ENCODE assay signal across 20 cellular contexts in the genomic region with DNA sequence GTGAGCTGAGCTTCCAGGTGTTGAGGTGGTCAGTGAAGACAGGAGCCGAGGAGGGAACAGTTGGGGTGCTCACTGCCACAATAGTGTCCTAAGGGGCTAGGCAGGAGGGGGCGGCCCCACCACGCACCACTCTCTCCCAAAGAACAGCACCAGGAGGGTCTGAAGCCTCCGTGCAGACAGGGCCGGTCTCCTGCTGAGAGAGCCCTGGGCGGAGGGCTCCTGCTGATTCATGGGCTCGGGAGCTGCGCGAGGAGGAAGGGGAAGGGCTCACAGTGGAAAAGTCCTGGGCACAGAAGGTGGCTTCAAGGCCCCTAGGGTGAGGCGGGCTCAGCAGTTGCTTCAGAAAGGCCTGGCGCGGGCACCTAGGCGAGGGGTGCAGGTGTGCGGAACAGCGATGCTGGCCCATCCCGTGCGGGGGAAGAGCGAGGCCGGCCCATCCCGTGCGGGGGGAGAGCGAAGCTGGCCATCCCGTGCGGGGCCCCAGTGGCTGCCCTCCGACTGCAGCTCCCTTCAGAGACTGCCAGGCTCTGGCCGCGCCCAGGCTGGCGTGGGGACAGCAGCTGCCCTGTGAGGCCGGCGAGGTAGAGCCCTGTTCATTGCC.
"Had no signal": no experiment of that assay in that cellular context is flagged by ENCODE, and none has a peak within 500 bp of the region (broad histone marks: within the 10 kb centered on the region; RNA-seq: fewer than 3 reads in every experiment).

No MANE protein-coding gene starts in this region.

- H3K27ac ChIP-seq: body of pancreas, epithelial cell of prostate, heart right ventricle, neutrophil, SK-N-MC, upper lobe of right lung had no signal

- H3K27me3 ChIP-seq: body of pancreas, heart right ventricle, neutrophil, upper lobe of right lung had no signal

- H3K9me3 Mint-ChIP-seq: activated naive CD8-positive, alpha-beta T cell treated with anti-CD3 and anti-CD28 coated beads for 36 hours; central memory CD8-positive, alpha-beta T cell; stimulated activated naive CD8-positive, alpha-beta T cell treated with anti-CD3 and anti-CD28 coated beads, Interleukin-15, Interleukin-2, amounts not matched to agents 100 ng/mL and 50 ng/mL, for 24 hours; T-cell had no signal

- ATAC-seq: body of pancreas, T-cell, upper lobe of right lung had no signal

- H3K36me3 ChIP-seq: neutrophil, upper lobe of right lung had no signal

- H3K27me3 Mint-ChIP-seq: activated naive CD8-positive, alpha-beta T cell treated with anti-CD3 and anti-CD28 coated beads for 36 hours; central memory CD8-positive, alpha-beta T cell; stimulated activated naive CD8-positive, alpha-beta T cell treated with anti-CD3 and anti-CD28 coated beads, Interleukin-15, Interleukin-2, amounts not matched to agents 100 ng/mL and 50 ng/mL, for 24 hours; T-cell had no signal

- H3K27ac Mint-ChIP-seq: activated naive CD8-positive, alpha-beta T cell treated with anti-CD3 and anti-CD28 coated beads for 36 hours; progenitor cell of endocrine pancreas; stimulated activated naive CD8-positive, alpha-beta T cell treated with anti-CD3 and anti-CD28 coated beads, Interleukin-15, Interleukin-2, amounts not matched to agents 100 ng/mL and 50 ng/mL, for 24 hours; T-cell had no signal

- H3K4me3 Mint-ChIP-seq: activated naive CD8-positive, alpha-beta T cell treated with anti-CD3 and anti-CD28 coated beads for 36 hours; central memory CD8-positive, alpha-beta T cell; stimulated activated naive CD8-positive, alpha-beta T cell treated with anti-CD3 and anti-CD28 coated beads, Interleukin-15, Interleukin-2, amounts not matched to agents 100 ng/mL and 50 ng/mL, for 24 hours; T-cell had no signal

- H3K4me3 ChIP-seq: body of pancreas, heart right ventricle, SK-N-MC, smooth muscle cell, upper lobe of right lung had no signal

- H3K9me3 ChIP-seq: body of pancreas, heart right ventricle, neutrophil, upper lobe of right lung had no signal

- H3K4me1 ChIP-seq: body of pancreas had no signal

- H3K4me2 ChIP-seq: smooth muscle cell had no signal

- H3K4me1 Mint-ChIP-seq: activated naive CD8-positive, alpha-beta T cell treated with anti-CD3 and anti-CD28 coated beads for 36 hours had no signal

- DNase-seq: activated CD4-positive, alpha-beta T cell treated with anti-CD3 and anti-CD28 coated beads, Interleukin-2, amount 50 U/mL, for 4 hours; activated CD4-positive, CD25-positive, alpha-beta regulatory T cell treated with anti-CD3 and anti-CD28 coated beads, Interleukin-2, amount 50 U/mL, for 72 hours; activated gamma-delta T cell treated with Interleukin-2 at 50 U/mL for 16 hours; activated naive CD8-positive, alpha-beta T cell treated with anti-CD3 and anti-CD28 coated beads for 36 hours; amygdala; body of pancreas; effector memory CD4-positive, alpha-beta T cell; foreskin melanocyte; heart right ventricle; right cardiac atrium; T-cell; T1000 had no signal

- H3K36me3 Mint-ChIP-seq: activated naive CD8-positive, alpha-beta T cell treated with anti-CD3 and anti-CD28 coated beads for 36 hours; T-cell had no signal
